In genomic region chr5:111563041-111563822, GRCh38 we compare ENCODE assay signal across 13 cellular contexts. TPM values are rescaled to one million over a fixed set of nuclear protein-coding genes. Genes with fewer than 3 reads are reported as not detected.
DNase-seq lines count a peak whose midpoint lies in the region; ATAC-seq and TF ChIP-seq lines count a peak whose summit lies in the region.
"Had no signal": no experiment of that assay in that cellular context is flagged by ENCODE, and none has a peak within 500 bp of the region (broad histone marks: within the 10 kb centered on the region; RNA-seq: fewer than 3 reads in every experiment).

No MANE protein-coding gene starts in this region.

- in situ Hi-C loops in Caki2 (cut with HindIII; ENCODE audit: low pct_unique_long_range_greater_than_20kb, low sequenced_read_pairs), result no loop called here

- peaks cover 13% of the 10 kb centered on the region for H3K4me1 Mint-ChIP-seq in nephron
- H3K4me1 Mint-ChIP-seq in activated CD4-positive, alpha-beta memory T cell treated with anti-CD3 and anti-CD28 coated beads, Interleukin-2, amount 10 ng/mL, durations not matched to agents 7 days and 5 days, result no peaks in the 10 kb centered on the region

- no peaks in the 10 kb centered on the region for H3K27me3 Mint-ChIP-seq in nephron (ENCODE audit: low read depth)
- peaks cover 7% of the 10 kb centered on the region for H3K27me3 Mint-ChIP-seq in activated CD4-positive, alpha-beta memory T cell treated with anti-CD3 and anti-CD28 coated beads, Interleukin-2, amount 10 ng/mL, durations not matched to agents 7 days and 5 days

- H3K36me3 Mint-ChIP-seq in nephron (ENCODE audit: low read depth), result peaks cover 8% of the 10 kb centered on the region
- H3K36me3 Mint-ChIP-seq in activated CD4-positive, alpha-beta memory T cell treated with anti-CD3 and anti-CD28 coated beads, Interleukin-2, amount 10 ng/mL, durations not matched to agents 7 days and 5 days (ENCODE audit: low read depth), result no peaks in the 10 kb centered on the region

- POLR2A ChIA-PET in activated CD4-positive, alpha-beta memory T cell treated with anti-CD3 and anti-CD28 coated beads, Interleukin-2, amount 10 ng/mL, durations not matched to agents 7 days and 5 days (lab: Charles Lee), result interaction anchor here (0.6 kb wide), 1 partner anchor 67 kb away, joined by 3 read pairs; no protein-coding TSS in a partner anchor

- H3K9me3 Mint-ChIP-seq in nephron, result peaks cover 22% of the 10 kb centered on the region
- no peaks in the 10 kb centered on the region for H3K9me3 Mint-ChIP-seq in activated CD4-positive, alpha-beta memory T cell treated with anti-CD3 and anti-CD28 coated beads, Interleukin-2, amount 10 ng/mL, durations not matched to agents 7 days and 5 days

- ATAC-seq in SK-N-SH treated with all-trans-retinoic acid at 6 μM for 48 hours (peak; percentile 75), HG02973 (IDR thresholded peaks at IDR 0.05; ENCODE audit: unreplicated experiment) (no peak)

- H3K27ac Mint-ChIP-seq in nephron, result peak overlapping the region; percentile 48 to 81 (median 79)
- H3K27ac Mint-ChIP-seq in activated CD4-positive, alpha-beta memory T cell treated with anti-CD3 and anti-CD28 coated beads, Interleukin-2, amount 10 ng/mL, durations not matched to agents 7 days and 5 days, result no peak overlapping the region
- H3K27ac Mint-ChIP-seq: activated CD4-positive, alpha-beta memory T cell treated with anti-CD3 and anti-CD28 coated beads for 36 hours had no signal

- no peak for TF ChIP-seq CTCF in nephron (IDR thresholded peaks at IDR 0.05; ENCODE audit: unreplicated experiment in 3 of 3)

- no peak overlapping the region for H3K4me3 Mint-ChIP-seq in nephron
- H3K4me3 Mint-ChIP-seq in activated CD4-positive, alpha-beta memory T cell treated with anti-CD3 and anti-CD28 coated beads, Interleukin-2, amount 10 ng/mL, durations not matched to agents 7 days and 5 days, result no peak overlapping the region
- H3K4me3 Mint-ChIP-seq: activated CD4-positive, alpha-beta memory T cell treated with anti-CD3 and anti-CD28 coated beads for 36 hours had no signal

- DNase-seq in Caki2 (ENCODE audit: low read depth) (peak; percentile 95), fibroblast of peridontal ligament (ENCODE audit: extremely low read depth) (peak; percentile 72)
- DNase-seq in activated CD4-positive, alpha-beta memory T cell treated with anti-CD3 and anti-CD28 coated beads, Interleukin-2, amount 10 ng/mL, durations not matched to agents 7 days and 5 days, result no peak
- no peak for DNase-seq in stimulated activated CD4-positive, alpha-beta T cell treated with anti-CD3 and anti-CD28 coated beads, Interleukin-4, amount 100 ng/mL, for 24 hours
- DNase-seq in stimulated activated naive CD4-positive, alpha-beta T cell treated with Interleukin-2 at 50 U/mL for 16 hours (lab: John Stamatoyannopoulos, UW), result no peak
- DNase-seq: activated CD4-positive, alpha-beta memory T cell treated with anti-CD3 and anti-CD28 coated beads for 36 hours; activated naive CD4-positive, alpha-beta T cell treated with Interleukin-2 at 50 U/mL for 16 hours; NCI-H1436 treated with DMSO at 0.1 percent for 48 hours; stimulated activated CD4-positive, alpha-beta T cell treated with anti-CD3 and anti-CD28 coated beads, Interleukin-12 subunit alpha, Interleukin-12 subunit beta, amount 100 ng/mL, for 4 hours; SW 1271 had no signal

- CTCF ChIA-PET in activated CD4-positive, alpha-beta memory T cell treated with anti-CD3 and anti-CD28 coated beads, Interleukin-2, amount 10 ng/mL, durations not matched to agents 7 days and 5 days (lab: Charles Lee), result no interaction called here

TF ChIP-seq in SK-N-SH treated with all-trans-retinoic acid at 6 μM for 48 hours, 23 proteins besides CTCF, POLR2A, EP300 and RAD21:
- peak; percentile 39 for TF ChIP-seq ISL1 (CRISPR knock-in tag; IDR thresholded peaks at IDR 0.05)
- TF ChIP-seq ZFP30 (CRISPR knock-in tag; IDR thresholded peaks at IDR 0.05), result no peak
- peak; percentile 56; the same call in 1 of the 2 replicates for TF ChIP-seq CSDC2 (CRISPR knock-in tag; IDR thresholded peaks at IDR 0.05)

RNA-seq across cellular contexts. Expression of gene STARD4, which starts 50.9 kb away (rescaled TPM):
- total RNA-seq in Caki2 (2014; rRNA removed; shearing (Covaris generic); ENCODE audit: low replicate concordance), result 6.5 and 15.2 TPM in 2 replicates
- 10 to 100 TPM; 71.8 to 74.9 TPM for total RNA-seq in activated CD4-positive, alpha-beta memory T cell treated with anti-CD3 and anti-CD28 coated beads, Interleukin-2, amount 10 ng/mL, durations not matched to agents 7 days and 5 days

Comparison
In these comparisons a context has a peak if more than half of its experiments do, and no peak if none do; other contexts are left out.
1. DNase-seq: peak in Caki2 (single experiment) and fibroblast of peridontal ligament (single experiment); none in activated CD4-positive, alpha-beta memory T cell treated with anti-CD3 and anti-CD28 coated beads, Interleukin-2, amount 10 ng/mL, durations not matched to agents 7 days and 5 days (single experiment), stimulated activated CD4-positive, alpha-beta T cell treated with anti-CD3 and anti-CD28 coated beads, Interleukin-4, amount 100 ng/mL, for 24 hours (single experiment) and stimulated activated naive CD4-positive, alpha-beta T cell treated with Interleukin-2 at 50 U/mL for 16 hours (single experiment).